Comparison of ENCODE assay signal across 9 cellular contexts in the genomic region with DNA sequence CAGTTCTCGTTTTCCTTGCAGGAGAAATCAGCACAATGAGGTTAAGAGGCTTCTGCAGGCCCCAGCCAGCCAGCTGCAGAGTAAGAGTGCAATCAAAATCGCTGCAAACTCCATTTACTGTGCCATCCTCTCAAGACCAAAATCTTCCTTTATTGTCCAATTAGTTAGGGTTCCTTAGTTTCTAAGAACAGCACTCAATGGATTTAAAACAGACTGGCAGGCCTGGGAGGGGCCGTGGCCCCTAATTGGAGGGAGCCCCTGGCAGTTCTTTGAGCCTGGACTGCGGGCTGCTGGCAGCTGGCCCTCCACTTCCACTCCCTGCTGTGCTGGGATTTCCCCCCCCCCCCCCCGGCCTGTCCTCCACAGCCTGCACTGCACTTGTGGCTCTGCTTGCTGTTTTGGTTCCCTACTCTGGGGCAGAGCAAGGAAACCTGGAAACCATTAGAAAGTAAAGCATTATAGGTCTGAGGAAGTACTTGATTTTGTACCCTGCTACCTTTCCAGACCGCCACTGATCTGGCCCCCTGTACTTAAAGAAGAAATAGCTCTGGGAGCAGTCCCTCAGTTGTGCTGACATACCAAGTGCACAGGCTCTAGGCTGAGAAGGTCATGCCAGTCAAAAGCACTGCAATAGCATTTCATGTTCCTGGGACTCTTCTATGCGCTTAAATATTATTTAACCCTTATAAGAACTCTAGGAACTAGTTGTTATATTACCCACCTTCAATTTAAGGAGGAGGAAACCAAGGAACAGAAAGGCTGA.
DNase-seq lines count a peak whose midpoint lies in the region; ATAC-seq and TF ChIP-seq lines count a peak whose summit lies in the region.
"Had no signal": no experiment of that assay in that cellular context is flagged by ENCODE, and none has a peak within 500 bp of the region (broad histone marks: within the 10 kb centered on the region; RNA-seq: fewer than 3 reads in every experiment).

No MANE protein-coding gene starts in this region.

- peaks cover 5% of the 10 kb centered on the region for H3K27me3 Mint-ChIP-seq in T-helper 17 cell

- H3K9me3 ChIP-seq in T-helper 17 cell (ENCODE audit: control insufficient read depth, low read length, poor library complexity, severe bottlenecking): no peaks in the 10 kb centered on the region

- TF ChIP-seq POLR2A in erythroblast (IDR thresholded peaks at IDR 0.05; ENCODE audit: low read length): no peak

- no peak overlapping the region for H3K27ac Mint-ChIP-seq in T-helper 17 cell
- H3K27ac Mint-ChIP-seq: naive thymus-derived CD8-positive, alpha-beta T cell had no signal

- intact Hi-C loops in posterior cingulate gyrus (cut with DNase I): loop anchor here (10.0 kb wide), 1 partner anchor 212 kb away; no protein-coding TSS in a partner anchor

- DNase-seq in NCI-H524 (lab: John Stamatoyannopoulos, UW) (peak; percentile 42 to 85), globus pallidus (ENCODE audit: low spot score) (peak; percentile 61), posterior cingulate gyrus (peak in 7 of 10 donors; percentile 36 to 89 (median 56)), T-helper 17 cell (no peak), erythroblast (lab: John Stamatoyannopoulos, UW) (no peak)
- DNase-seq in stimulated activated naive CD8-positive, alpha-beta T cell treated with anti-CD3 and anti-CD28 coated beads, Interleukin-15, Interleukin-2, amounts not matched to agents 100 U/mL and 50 U/mL, for 24 hours: no peak
- DNase-seq: activated CD4-positive, alpha-beta T cell treated with anti-CD3 and anti-CD28 coated beads, Interleukin-2, amount 50 U/mL, for 48 hours; naive thymus-derived CD8-positive, alpha-beta T cell had no signal

- H3K36me3 Mint-ChIP-seq in T-helper 17 cell (ENCODE audit: low read depth): no peaks in the 10 kb centered on the region
- H3K36me3 Mint-ChIP-seq: naive thymus-derived CD8-positive, alpha-beta T cell had no signal

- no peaks in the 10 kb centered on the region for H3K4me1 Mint-ChIP-seq in T-helper 17 cell

- H3K4me3 Mint-ChIP-seq in T-helper 17 cell: no peak overlapping the region
- H3K4me3 Mint-ChIP-seq: naive thymus-derived CD8-positive, alpha-beta T cell had no signal

- ATAC-seq in HG02678 (IDR thresholded peaks at IDR 0.05; ENCODE audit: unreplicated experiment) (peak; percentile 51), T-helper 17 cell (no peak)
- ATAC-seq in stimulated activated naive CD8-positive, alpha-beta T cell treated with anti-CD3 and anti-CD28 coated beads, Interleukin-15, Interleukin-2, amounts not matched to agents 100 U/mL and 50 U/mL, for 24 hours: no peak
- ATAC-seq: naive thymus-derived CD8-positive, alpha-beta T cell had no signal

Comparison
In these comparisons a context has a peak if more than half of its experiments do, and no peak if none do; other contexts are left out.
1. DNase-seq: peak in NCI-H524 (2 of 2), globus pallidus (single experiment) and posterior cingulate gyrus (7 of 10); none in stimulated activated naive CD8-positive, alpha-beta T cell treated with anti-CD3 and anti-CD28 coated beads, Interleukin-15, Interleukin-2, amounts not matched to agents 100 U/mL and 50 U/mL, for 24 hours (single experiment), T-helper 17 cell (0 of 3) and erythroblast (0 of 2).